Comparison of ENCODE assay signal across 8 cellular contexts in genomic region chr12:19572920-19573558, GRCh38.
DNase-seq lines count a peak whose midpoint lies in the region; FAIRE-seq lines count a peak whose summit lies in the region.

No MANE protein-coding gene starts in this region.

- H3K27me3 Mint-ChIP-seq in activated CD4-positive, alpha-beta memory T cell treated with anti-CD3 and anti-CD28 coated beads for 36 hours = no peaks in the 10 kb centered on the region

- no peaks in the 10 kb centered on the region for H3K4me1 Mint-ChIP-seq in activated CD4-positive, alpha-beta memory T cell treated with anti-CD3 and anti-CD28 coated beads for 36 hours (ENCODE audit: low read depth)

- H3K27ac Mint-ChIP-seq in activated CD4-positive, alpha-beta memory T cell treated with anti-CD3 and anti-CD28 coated beads for 36 hours = no peak overlapping the region

- no peak overlapping the region for H3K4me3 Mint-ChIP-seq in activated CD4-positive, alpha-beta memory T cell treated with anti-CD3 and anti-CD28 coated beads for 36 hours

- CTCF ChIA-PET in activated CD4-positive, alpha-beta memory T cell treated with anti-CD3 and anti-CD28 coated beads for 36 hours (lab: Charles Lee) = interaction anchor here (0.9 to 1.6 kb wide), 3 partner anchors 14 to 804 kb away, joined by 3 to 7 read pairs (median 3); no protein-coding TSS in a partner anchor

- H3K36me3 Mint-ChIP-seq in activated CD4-positive, alpha-beta memory T cell treated with anti-CD3 and anti-CD28 coated beads for 36 hours = peaks cover 3% of the 10 kb centered on the region

- H3K9me3 Mint-ChIP-seq in activated CD4-positive, alpha-beta memory T cell treated with anti-CD3 and anti-CD28 coated beads for 36 hours = no peaks in the 10 kb centered on the region

- peak; percentile 47 for DNase-seq in activated CD4-positive, alpha-beta T cell treated with anti-CD3 and anti-CD28 coated beads for 48 hours
- no peak for DNase-seq in activated CD4-positive, alpha-beta T cell treated with anti-CD3 and anti-CD28 coated beads for 1 hour
- peak; percentile 64 for DNase-seq in H4 (ENCODE audit: low spot score)
- DNase-seq in NCI-H1092 treated with DMSO at 0.1 percent for 48 hours (lab: John Stamatoyannopoulos, UW) = peak; percentile 80
- peak; percentile 45 for DNase-seq in activated CD4-positive, alpha-beta memory T cell treated with anti-CD3 and anti-CD28 coated beads for 36 hours
- DNase-seq in iris pigment epithelial cell (ENCODE audit: low read depth) = peak; percentile 67
- no peak for DNase-seq in NCI-H774 (lab: John Stamatoyannopoulos, UW)
- no peak for DNase-seq in frontal cortex (ENCODE audit: low spot score in 2 of 2)

- FAIRE-seq in frontal cortex (lab: Jason Lieb, UNC) = no peak

- intact Hi-C loops in activated CD4-positive, alpha-beta memory T cell treated with anti-CD3 and anti-CD28 coated beads for 36 hours (cut with micrococcal nuclease) = loop anchor here (10.0 kb wide), 1 partner anchor 262 kb away; no protein-coding TSS in a partner anchor

- POLR2A ChIA-PET in activated CD4-positive, alpha-beta memory T cell treated with anti-CD3 and anti-CD28 coated beads for 36 hours (lab: Charles Lee) = no interaction called here

Comparison
In these comparisons a context has a peak if more than half of its experiments do, and no peak if none do; other contexts are left out.
1. DNase-seq: peak in activated CD4-positive, alpha-beta T cell treated with anti-CD3 and anti-CD28 coated beads for 48 hours (single experiment), H4 (single experiment), NCI-H1092 treated with DMSO at 0.1 percent for 48 hours (single experiment), activated CD4-positive, alpha-beta memory T cell treated with anti-CD3 and anti-CD28 coated beads for 36 hours (single experiment) and iris pigment epithelial cell (single experiment); none in activated CD4-positive, alpha-beta T cell treated with anti-CD3 and anti-CD28 coated beads for 1 hour (single experiment), NCI-H774 (single experiment) and frontal cortex (0 of 2).